In genomic region chr3:131501949-131502348, GRCh38 we compare ENCODE assay signal across 8 cellular contexts. TPM values are rescaled to one million over a fixed set of nuclear protein-coding genes. Genes with fewer than 3 reads are reported as not detected.
DNase-seq lines count a peak whose midpoint lies in the region; ATAC-seq, FAIRE-seq and TF ChIP-seq lines count a peak whose summit lies in the region.

No MANE protein-coding gene starts in this region.

- CTCF ChIA-PET in K562 (lab: Yijun Ruan, JAX; ENCODE audit: low intra/inter-chr PET ratio), result no interaction called here

- H3K79me1 ChIP-seq in mesenchymal stem cell (replicated peaks; ENCODE audit: low read length, poor library complexity, severe bottlenecking), result peaks cover 9% of the 10 kb centered on the region

- WGBS in K562 (ENCODE audit: insufficient coverage, low coverage, missing lambda C conversion rate), result 0% methylated on average over 2 of the region's 2 CpGs
- 29% methylated on average over 1 of the region's 2 CpGs for WGBS in mesenchymal stem cell

- H2AFZ ChIP-seq in K562 (ENCODE audit: low read depth, low read length) (no peak overlapping the region), mesenchymal stem cell (ENCODE audit: low read depth, low read length) (no peak overlapping the region)

- FAIRE-seq in K562 (lab: Jason Lieb, UNC), result peak; percentile 49

- H4K91ac ChIP-seq in mesenchymal stem cell (ENCODE audit: low read length), result no peak overlapping the region

- no peak overlapping the region for H3K18ac ChIP-seq in mesenchymal stem cell (ENCODE audit: low read depth in 1 of 2, low read length in 2 of 2)

- TF ChIP-seq RAD21 in K562 (CRISPR knock-in tag; conservative IDR thresholded peaks at IDR 0.05 in 1 of 2, IDR thresholded peaks at IDR 0.05 in 1 of 2), result no peak

- no peak overlapping the region for H2AK5ac ChIP-seq in mesenchymal stem cell (ENCODE audit: low read length, severe bottlenecking)

- H3K4me2 ChIP-seq in K562 (ENCODE audit: insufficient read depth, low read length), result peak overlapping the region; percentile 94
- peak overlapping the region; percentile 61 for H3K4me2 ChIP-seq in mesenchymal stem cell (ENCODE audit: low read length, poor library complexity, severe bottlenecking)

- no peak for TF ChIP-seq POLR2A in K562 (conservative IDR thresholded peaks at IDR 0.05)

- intact Hi-C loops in K562 (cut with micrococcal nuclease), result no loop called here

- H2BK5ac ChIP-seq in mesenchymal stem cell (ENCODE audit: low read depth, low read length, poor library complexity, severe bottlenecking), result no peak overlapping the region

- H3K23ac ChIP-seq in mesenchymal stem cell (ENCODE audit: low read length in 2 of 2), result no peak overlapping the region

- peak overlapping the region; percentile 84 to 92 for H3K4ac ChIP-seq in mesenchymal stem cell (ENCODE audit: low read depth in 1 of 2, low read length in 2 of 2)

- no peak overlapping the region for H4K8ac ChIP-seq in mesenchymal stem cell (ENCODE audit: low read length)

- H2BK12ac ChIP-seq in mesenchymal stem cell (ENCODE audit: low read length in 2 of 2), result no peak overlapping the region

- H3K9me1 ChIP-seq in K562 (ENCODE audit: control insufficient read depth, insufficient read depth, low read length), result no peaks in the 10 kb centered on the region

- H3K27me3 ChIP-seq in K562 (ENCODE audit: control insufficient read depth in 2 of 2, insufficient read depth in 2 of 2, low read length in 2 of 2), result peaks cover 0 to 2% of the 10 kb centered on the region in 2 experiments; a peak in 1 of 5 replicates
- peaks cover 0 to 4% of the 10 kb centered on the region in 2 experiments for H3K27me3 ChIP-seq in mesenchymal stem cell (ENCODE audit: control insufficient read depth in 1 of 2, insufficient read depth in 1 of 2, low read length in 2 of 2)

- H3K9me3 ChIP-seq in K562 (replicated peaks; ENCODE audit: control insufficient read depth, insufficient read depth, low read depth, low read length) (no peaks in the 10 kb centered on the region), mesenchymal stem cell (ENCODE audit: control insufficient read depth, low read length) (no peaks in the 10 kb centered on the region)

- POLR2A ChIA-PET in K562 (lab: Yijun Ruan, JAX), result interaction anchor here (0.6 to 1.0 kb wide), 3 partner anchors 22 to 1550 kb away, joined by 3 read pairs; no protein-coding TSS in a partner anchor

- peak overlapping the region; percentile 99 for H3K9ac ChIP-seq in K562 (ENCODE audit: insufficient read depth in 1 of 2, low read depth in 2 of 2, low read length in 2 of 2)
- peak overlapping the region; percentile 98 for H3K9ac ChIP-seq in mesenchymal stem cell (ENCODE audit: low read length)

- in situ Hi-C loops in K562 (cut with MboI), result no loop called here

- TF ChIP-seq CTCF in C4-2B (conservative IDR thresholded peaks at IDR 0.05) (no peak), K562 (IDR thresholded peaks at IDR 0.05 in 2 of 3, conservative IDR thresholded peaks at IDR 0.05 in 1 of 3; ENCODE audit: insufficient read depth in 2 of 3, low read depth in 1 of 3, low read length in 3 of 3) (no peak)

- peaks cover 43% of the 10 kb centered on the region for H3K36me3 ChIP-seq in K562 (ENCODE audit: control insufficient read depth, insufficient read depth, low read length)
- H3K36me3 ChIP-seq in mesenchymal stem cell (ENCODE audit: control insufficient read depth in 1 of 2, insufficient read depth in 2 of 2, low read depth in 1 of 2, low read length in 2 of 2), result peaks cover under 1 to 38% of the 10 kb centered on the region in 2 experiments

- H3K4me1 ChIP-seq in K562 (replicated peaks in 1 of 2; ENCODE audit: control insufficient read depth in 2 of 2, insufficient read depth in 2 of 2, low read length in 2 of 2) (no peaks in the 10 kb centered on the region), mesenchymal stem cell (ENCODE audit: control insufficient read depth, insufficient read depth, low read depth, low read length) (no peaks in the 10 kb centered on the region)

- H3K27ac ChIP-seq in C4-2B, result peak overlapping the region; percentile 92
- H3K27ac ChIP-seq in K562 (ENCODE audit: extremely low read depth, low read depth, low read length), result peak overlapping the region; percentile 97
- H3K27ac ChIP-seq in mesenchymal stem cell (ENCODE audit: low read length, poor library complexity, severe bottlenecking), result no peak overlapping the region

- ATAC-seq in HG02840 (IDR thresholded peaks at IDR 0.05; ENCODE audit: low FRiP score, unreplicated experiment), result peak; percentile 4
- peak; percentile 45 for ATAC-seq in K562
- ATAC-seq in GM21529 (IDR thresholded peaks at IDR 0.05; ENCODE audit: unreplicated experiment), result no peak

- TSS peak; percentile 46 for BruUV-seq in K562 (replicated peaks; lab: Mats Ljungman, UMichigan)

- no peak for TF ChIP-seq EP300 in K562 (IDR thresholded peaks at IDR 0.05; ENCODE audit: low read length)

- H3K4me3 ChIP-seq in K562, result peak overlapping the region; percentile 98
- peak overlapping the region in 1 of 2 experiments; percentile 98 for H3K4me3 ChIP-seq in mesenchymal stem cell (ENCODE audit: insufficient read depth in 1 of 2, low read depth in 1 of 2, low read length in 2 of 2)

- H2BK120ac ChIP-seq in mesenchymal stem cell (ENCODE audit: low read depth, low read length), result no peak overlapping the region

- peaks cover 47% of the 10 kb centered on the region for H3K79me2 ChIP-seq in K562 (ENCODE audit: control insufficient read depth, insufficient read depth, low read length)

- H2BK15ac ChIP-seq in mesenchymal stem cell (ENCODE audit: low read depth, poor library complexity, severe bottlenecking), result no peak overlapping the region

- no peak overlapping the region for H3K14ac ChIP-seq in mesenchymal stem cell (ENCODE audit: low read length in 2 of 2)

- H4K20me1 ChIP-seq in K562 (replicated peaks; ENCODE audit: control insufficient read depth, insufficient read depth, low read length), result no peaks in the 10 kb centered on the region

- peak; percentile 6 to 26 (median 14) for DNase-seq in K562 (ENCODE audit: extremely low read depth in 1 of 4, low spot score in 3 of 4)
- peak; percentile 3 for DNase-seq in mesenchymal stem cell
- DNase-seq in NCI-H2227 treated with DMSO at 0.1 percent for 48 hours (lab: John Stamatoyannopoulos, UW), result no peak
- DNase-seq in medulla oblongata (ENCODE audit: extremely low spot score), result no peak
- DNase-seq in activated effector memory CD4-positive, alpha-beta T cell treated with Interleukin-2 at 50 U/mL for 16 hours, result no peak

TF ChIP-seq in K562, 482 proteins besides CTCF, POLR2A, EP300 and RAD21 (continues in another document):
- TF ChIP-seq, protein P1, sequence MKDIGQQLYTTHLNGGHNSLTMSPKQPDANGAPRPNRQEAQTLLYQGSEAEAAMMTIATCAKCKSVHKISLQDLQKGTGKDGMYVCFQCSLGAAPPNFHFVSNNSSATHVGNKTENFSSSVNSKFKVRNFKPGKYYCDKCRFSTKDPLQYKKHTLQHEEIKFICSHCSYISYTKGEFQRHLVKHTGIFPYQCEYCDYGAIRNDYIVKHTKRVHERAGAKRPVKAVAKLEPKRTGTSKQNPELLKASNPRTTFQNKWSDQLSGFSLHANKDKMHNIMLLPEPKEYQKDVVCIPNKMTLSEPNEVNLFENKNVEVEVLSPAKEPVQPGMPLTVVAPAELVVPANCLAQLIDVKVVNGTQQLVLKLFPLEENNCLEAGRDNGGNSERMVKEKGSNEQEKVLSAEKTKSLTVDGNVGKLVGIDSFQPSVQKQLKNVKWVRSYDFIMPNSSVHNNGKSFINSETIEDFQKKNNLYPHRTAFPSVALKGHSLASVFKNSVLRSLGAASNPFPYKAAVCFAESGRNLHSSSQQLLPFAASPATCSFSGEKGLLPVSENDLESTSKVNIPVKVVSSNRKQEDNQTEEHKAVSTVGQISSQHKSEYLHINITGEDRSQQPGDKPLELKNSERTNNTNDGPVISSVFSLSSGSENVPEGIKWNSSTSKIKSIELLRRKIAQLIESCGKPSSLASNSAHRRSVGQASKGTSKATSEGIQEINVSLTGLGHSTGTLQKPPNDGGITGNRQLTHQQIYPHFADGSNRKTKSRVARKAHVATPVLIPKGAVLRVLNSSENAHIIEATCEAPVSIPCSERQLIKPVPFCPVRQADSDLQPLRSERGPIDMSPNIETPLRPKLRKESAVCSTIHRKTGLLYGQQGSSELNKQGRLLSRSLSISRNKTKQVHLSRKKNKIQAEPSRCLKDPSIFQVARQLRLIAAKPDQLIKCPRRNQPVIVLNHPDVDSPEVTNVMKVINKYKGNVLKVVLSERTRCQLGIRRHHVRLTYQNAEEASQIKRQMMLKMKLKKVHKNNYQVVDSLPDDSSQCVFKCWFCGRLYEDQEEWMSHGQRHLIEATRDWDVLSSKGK (CRISPR knock-in tag; IDR thresholded peaks at IDR 0.05), result no peak
- TF ChIP-seq ZNF239 (CRISPR knock-in tag; IDR thresholded peaks at IDR 0.05) (no peak), SMC3 (conservative IDR thresholded peaks at IDR 0.05; ENCODE audit: insufficient read depth, low read depth, low read length) (no peak), ZNF324 (CRISPR knock-in tag; IDR thresholded peaks at IDR 0.05) (no peak), KLF6 (CRISPR knock-in tag; IDR thresholded peaks at IDR 0.05; ENCODE audit: borderline replicate concordance) (no peak), ZBTB17 (CRISPR knock-in tag; IDR thresholded peaks at IDR 0.05) (no peak), ZNF224 (CRISPR knock-in tag; IDR thresholded peaks at IDR 0.05) (no peak)

RNA-seq across cellular contexts. Expression of gene MRPL3, which starts 0.8 kb away (rescaled TPM):
- 46.8 and 74.7 TPM in 2 replicates for total RNA-seq in K562 (2011; cell fraction: chromatin; rRNA removed; ENCODE audit: low replicate concordance)
- 47.5 and 48.3 TPM in 2 replicates for total RNA-seq in K562 (2011; cell fraction: nucleolus; rRNA removed)
- 66.1 and 118 TPM in 2 replicates for total RNA-seq in K562 (2011; cell fraction: nucleoplasm; rRNA removed)
- 190 and 234 TPM in 2 replicates for total RNA-seq in K562 (2014; rRNA removed)
- 190 and 199 TPM in 2 replicates for total RNA-seq in K562 (2014; rRNA removed; fragmentation: Illumina TruSeq; extraction: Trizol)
- 194 and 205 TPM in 2 replicates for total RNA-seq in K562 (2015; rRNA removed; fragmentation: Illumina TruSeq; extraction: Trizol)
- total RNA-seq in K562 (2021), result 126 and 134 TPM in 2 replicates
- polyA plus RNA-seq in K562 (2011; rRNA removed), result 192 and 260 TPM in 2 replicates
- polyA plus RNA-seq in K562 (2011; cell fraction: cytosol; rRNA removed), result 96.9 and 131 TPM in 2 replicates
- 65.0 and 82.6 TPM in 2 replicates for polyA plus RNA-seq in K562 (2011; cell fraction: nucleus; rRNA removed)
- polyA plus RNA-seq in K562 (2012), result 96.4 and 128 TPM in 2 replicates
- polyA plus RNA-seq in K562 (2014; fragmentation: Illumina TruSeq; extraction: Trizol), result 213 and 340 TPM in 2 replicates
- 10 to 100 TPM; 81.7 to 85.0 TPM for polyA plus RNA-seq in K562 (2014; fragmentation: Nextera tagmentation; extraction: Ambion mirVana)
- polyA plus RNA-seq in K562 (2014; rRNA removed), result 156 and 173 TPM in 2 replicates
- polyA minus RNA-seq in K562 (2011; rRNA and poly(A)+ RNA removed), result 229 and 246 TPM in 2 replicates
- 50.1 and 65.1 TPM in 2 replicates for polyA minus RNA-seq in K562 (2011; cell fraction: cytosol; rRNA and poly(A)+ RNA removed)
- polyA minus RNA-seq in K562 (2011; cell fraction: nucleus; rRNA and poly(A)+ RNA removed), result 84.7 and 117 TPM in 2 replicates
- polyA plus RNA-seq in mesenchymal stem cell (2013, experiment 1 of 2), result 75.7 TPM
- 77.5 TPM for polyA plus RNA-seq in mesenchymal stem cell (2013, experiment 2 of 2)

Comparison
In these comparisons a context has a peak if more than half of its experiments do, and no peak if none do; other contexts are left out.
1. DNase-seq: peak in K562 (4 of 4) and mesenchymal stem cell (single experiment); none in NCI-H2227 treated with DMSO at 0.1 percent for 48 hours (single experiment), medulla oblongata (single experiment) and activated effector memory CD4-positive, alpha-beta T cell treated with Interleukin-2 at 50 U/mL for 16 hours (single experiment).